ENCODE assay signal across 8 cellular contexts in genomic region chr1:160342953-160343869, GRCh38. TPM values are rescaled to one million over a fixed set of nuclear protein-coding genes. Genes with fewer than 3 reads are reported as not detected.
DNase-seq lines count a peak whose midpoint lies in the region; ATAC-seq and TF ChIP-seq lines count a peak whose summit lies in the region.

Gene COPA, minus strand, starts transcription at chr1:160343250. Its CDS starts 80 bp downstream, at chr1:160343170.
Gene NCSTN, plus strand, starts transcription at chr1:160343383. Its CDS starts 14 bp downstream, at chr1:160343397.

- intact Hi-C loops in ascending aorta (cut with DNase I), result loop anchor here (5.0 to 10.0 kb wide), 5 partner anchors 51 to 1409 kb away; partner anchors contain the start of genes IGSF8, UFC1 and USP21
- intact Hi-C loops in right cardiac atrium (cut with DNase I), result no loop called here
- intact Hi-C loops in vagina (cut with DNase I), result no loop called here

- DNase-seq in NCI-H1930 (lab: John Stamatoyannopoulos, UW), result peak; percentile 81 to 91
- peak; percentile 91 for DNase-seq in T-helper 2 cell treated with Interferon-gamma antibody and Interleukin-4, amounts not matched to agents 5 μg/mL and 100 μg/mL, for 36 hours (ENCODE audit: low spot score)
- peak; percentile 71 to 97 for DNase-seq in ascending aorta (ENCODE audit: low spot score in 2 of 2)
- DNase-seq in right cardiac atrium, result peak; percentile 95 to 98 (median 96)
- peak; percentile 93 for DNase-seq in putamen (ENCODE audit: low spot score)
- DNase-seq in vagina (ENCODE audit: extremely low spot score in 2 of 2), result peak in 1 of 2 donors; percentile 92

- H3K9me3 Mint-ChIP-seq in T-helper 2 cell treated with Interferon-gamma antibody and Interleukin-4, amounts not matched to agents 5 μg/mL and 100 μg/mL, for 36 hours, result no peaks in the 10 kb centered on the region

- H3K27me3 Mint-ChIP-seq in T-helper 2 cell treated with Interferon-gamma antibody and Interleukin-4, amounts not matched to agents 5 μg/mL and 100 μg/mL, for 36 hours (ENCODE audit: low read depth), result no peaks in the 10 kb centered on the region

- peak within 1 kb of the TSS; percentile 99 for H3K27ac Mint-ChIP-seq in T-helper 2 cell treated with Interferon-gamma antibody and Interleukin-4, amounts not matched to agents 5 μg/mL and 100 μg/mL, for 36 hours

- peak within 1 kb of the TSS; percentile 89 to 92 for H3K27ac ChIP-seq in ascending aorta
- H3K27ac ChIP-seq in right cardiac atrium (ENCODE audit: low read length), result peak within 1 kb of the TSS; percentile 98
- peak within 1 kb of the TSS; percentile 86 for H3K27ac ChIP-seq in vagina

- peak in 1 of 2 donors; percentile 64 for TF ChIP-seq POLR2A in vagina (IDR thresholded peaks at IDR 0.05)

- no peak for TF ChIP-seq CTCF in ascending aorta (IDR thresholded peaks at IDR 0.05)
- TF ChIP-seq CTCF in vagina (IDR thresholded peaks at IDR 0.05), result no peak

- H3K4me1 ChIP-seq in ascending aorta, result peaks cover 0 to 20% of the 10 kb centered on the region in 2 donors
- H3K4me1 ChIP-seq in right cardiac atrium (ENCODE audit: control insufficient read depth, insufficient read depth, low read length), result no peaks in the 10 kb centered on the region
- peaks cover 47% of the 10 kb centered on the region for H3K4me1 ChIP-seq in vagina

- H3K36me3 Mint-ChIP-seq in T-helper 2 cell treated with Interferon-gamma antibody and Interleukin-4, amounts not matched to agents 5 μg/mL and 100 μg/mL, for 36 hours (ENCODE audit: low read depth), result peaks cover 36% of the 10 kb centered on the region

- H3K27me3 ChIP-seq in ascending aorta (no peaks in the 10 kb centered on the region), right cardiac atrium (ENCODE audit: control insufficient read depth, insufficient read depth) (no peaks in the 10 kb centered on the region), vagina (no peaks in the 10 kb centered on the region)

- H3K9me3 ChIP-seq in ascending aorta (no peaks in the 10 kb centered on the region), right cardiac atrium (ENCODE audit: control insufficient read depth, low read length) (no peaks in the 10 kb centered on the region), vagina (no peaks in the 10 kb centered on the region)

- H3K4me3 ChIP-seq in ascending aorta (peak within 1 kb of the TSS; percentile 56 to 87), right cardiac atrium (ENCODE audit: low read length) (peak within 1 kb of the TSS; percentile 96), vagina (peak within 1 kb of the TSS; percentile 73 to 93)

- WGBS in right cardiac atrium, result under 1% methylated on average over 58 of the region's 58 CpGs

- H3K36me3 ChIP-seq in ascending aorta (peaks cover 12 to 40% of the 10 kb centered on the region in 2 donors), vagina (peaks cover 0 to 33% of the 10 kb centered on the region in 2 donors)

- peaks cover 36% of the 10 kb centered on the region for H3K4me1 Mint-ChIP-seq in T-helper 2 cell treated with Interferon-gamma antibody and Interleukin-4, amounts not matched to agents 5 μg/mL and 100 μg/mL, for 36 hours (ENCODE audit: low read depth)

- peak within 1 kb of the TSS; percentile 98 for H3K4me3 Mint-ChIP-seq in T-helper 2 cell treated with Interferon-gamma antibody and Interleukin-4, amounts not matched to agents 5 μg/mL and 100 μg/mL, for 36 hours

- ATAC-seq in GM18498 (IDR thresholded peaks at IDR 0.05; ENCODE audit: unreplicated experiment), result peak; percentile 94
- peak; percentile 85 for ATAC-seq in HG02943 (IDR thresholded peaks at IDR 0.05; ENCODE audit: low read depth, unreplicated experiment)
- peak; percentile 98 for ATAC-seq in right cardiac atrium

RNA-seq across cellular contexts. Expression of gene COPA, which starts in this region (rescaled TPM):
- total RNA-seq in ascending aorta, result 56.3 TPM
- 100 to 1,000 TPM; 115 to 140 (median 121) TPM for total RNA-seq in right cardiac atrium
- polyA plus RNA-seq in right cardiac atrium, result 69.1 TPM
- 106 TPM for total RNA-seq in vagina

RNA-seq across cellular contexts. Expression of gene NCSTN, which starts in this region (rescaled TPM):
- 141 TPM for total RNA-seq in ascending aorta
- total RNA-seq in right cardiac atrium, result 10 to 100 TPM; 67.1 to 84.3 (median 70.3) TPM
- 60.7 TPM for polyA plus RNA-seq in right cardiac atrium
- 50.6 TPM for total RNA-seq in vagina
